1 cellular context compared by ENCODE assay signal in genomic region chrX:32538554-32538953, GRCh38.
TF ChIP-seq lines count a peak whose summit lies in the region.

No MANE protein-coding gene starts in this region.

TF ChIP-seq in GM23338, 12 proteins besides CTCF, POLR2A, EP300 and RAD21 (continued from another document):
- TF ChIP-seq ZNF462 (CRISPR knock-in tag; IDR thresholded peaks at IDR 0.05) (no peak), REST (IDR thresholded peaks at IDR 0.05; ENCODE audit: unreplicated experiment) (no peak)
